In the genomic region with DNA sequence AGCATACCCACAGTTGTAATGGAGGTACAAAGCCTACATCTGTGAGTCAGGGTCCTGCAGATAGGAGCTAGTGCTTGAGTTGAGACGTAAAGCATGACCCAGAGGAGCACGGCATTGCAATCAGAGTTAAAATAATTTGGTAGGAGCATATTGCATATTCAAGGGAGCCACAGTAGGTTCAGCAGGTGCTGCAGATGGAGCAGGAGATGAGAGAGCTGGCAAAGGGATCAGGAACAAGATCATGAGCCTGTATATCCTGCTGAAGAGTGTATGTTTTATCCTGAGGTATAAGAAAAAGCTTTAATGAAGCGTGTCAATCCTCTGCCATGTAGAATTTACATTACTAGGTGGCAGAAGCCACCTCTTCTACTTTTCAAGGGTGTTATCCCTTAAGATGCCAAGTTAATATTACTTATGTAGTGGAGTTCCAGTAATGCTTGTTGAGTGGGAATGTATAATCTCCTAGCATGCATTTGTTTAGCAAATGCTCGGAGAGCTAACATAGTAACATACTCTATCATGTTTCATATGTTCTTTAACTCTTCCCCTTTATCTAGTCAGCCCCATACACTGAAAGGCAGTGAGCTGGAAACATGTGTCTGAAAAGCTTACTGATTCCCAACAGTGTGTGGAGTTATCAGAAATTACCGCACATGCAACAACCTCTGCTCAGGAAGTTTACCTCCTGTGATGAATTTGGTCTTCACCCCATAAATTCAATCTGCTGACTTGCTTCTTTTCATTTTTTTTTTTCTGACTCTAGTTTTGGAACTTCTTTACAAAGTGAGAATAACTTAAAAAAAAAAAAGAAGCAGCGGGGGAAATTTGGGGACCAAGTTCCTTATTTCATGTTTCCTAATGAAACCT, we compare ENCODE assay signal across 12 cellular contexts.
DNase-seq lines count a peak whose midpoint lies in the region; ATAC-seq and TF ChIP-seq lines count a peak whose summit lies in the region.
"Had no signal": no experiment of that assay in that cellular context is flagged by ENCODE, and none has a peak within 500 bp of the region (broad histone marks: within the 10 kb centered on the region; RNA-seq: fewer than 3 reads in every experiment).

No MANE protein-coding gene starts in this region.

- peaks cover 19% of the 10 kb centered on the region; the same call in 1 of the 2 replicates for H3K9me3 ChIP-seq in DOHH2 (ENCODE audit: control insufficient read depth, insufficient read depth, low read length)
- H3K9me3 ChIP-seq: upper lobe of left lung had no signal

- H3K4me1 ChIP-seq in DOHH2 (ENCODE audit: control insufficient read depth, low read length): peaks cover 47% of the 10 kb centered on the region
- H3K4me1 ChIP-seq: upper lobe of left lung had no signal

- peaks cover 5% of the 10 kb centered on the region; the same call in 1 of the 2 replicates for H3F3A ChIP-seq in DOHH2 (ENCODE audit: control insufficient read depth, insufficient read depth)

- H3K27me3 ChIP-seq in DOHH2 (ENCODE audit: control insufficient read depth, low read length): no peaks in the 10 kb centered on the region
- H3K27me3 ChIP-seq: upper lobe of left lung had no signal

- no peaks in the 10 kb centered on the region for H3K79me2 ChIP-seq in DOHH2 (ENCODE audit: control insufficient read depth, low read length)

- H3K4me3 ChIP-seq in DOHH2 (ENCODE audit: low read length): peak overlapping the region; percentile 51
- H3K4me3 ChIP-seq: upper lobe of left lung had no signal

- no peaks in the 10 kb centered on the region for H3K36me3 ChIP-seq in DOHH2 (ENCODE audit: control insufficient read depth, low read length)
- H3K36me3 ChIP-seq: upper lobe of left lung had no signal

- H3K27ac ChIP-seq in DOHH2 (ENCODE audit: low read depth, low read length): peak overlapping the region; percentile 75

- peak; percentile 20 for ATAC-seq in GM19455 (IDR thresholded peaks at IDR 0.05; ENCODE audit: unreplicated experiment)
- ATAC-seq in HG02938 (IDR thresholded peaks at IDR 0.05; ENCODE audit: unreplicated experiment): peak; percentile 46

- H3K9me2 ChIP-seq in DOHH2 (replicated peaks; ENCODE audit: control insufficient read depth, low read length): no peaks in the 10 kb centered on the region

- peak overlapping the region; percentile 63 for H3K4me2 ChIP-seq in DOHH2 (ENCODE audit: low read length)

- no peaks in the 10 kb centered on the region for H4K20me1 ChIP-seq in DOHH2 (ENCODE audit: control insufficient read depth, insufficient read depth, low read depth, low read length)

- no peak for TF ChIP-seq CTCF in DOHH2 (IDR thresholded peaks at IDR 0.05; ENCODE audit: low read depth, low read length, poor library complexity, severe bottlenecking)

- DNase-seq in NCI-H526 treated with DMSO at 0.1 percent for 48 hours (lab: John Stamatoyannopoulos, UW) (peak; percentile 36), T-helper 9 cell (no peak), NCI-H1092 treated with DMSO at 0.1 percent for 48 hours (lab: John Stamatoyannopoulos, UW) (no peak), HCEC 1CT (no peak)
- no peak for DNase-seq in activated naive CD4-positive, alpha-beta T cell (lab: John Stamatoyannopoulos, UW)
- DNase-seq: DND-41; effector CD8-positive, alpha-beta T cell; NCI-H2171 treated with DMSO at 0.1 percent for 48 hours; upper lobe of left lung had no signal
